Comparison of ENCODE assay signal across 31 cellular contexts in genomic region chr2:72326759-72327158, GRCh38.
DNase-seq lines count a peak whose midpoint lies in the region; ATAC-seq and TF ChIP-seq lines count a peak whose summit lies in the region.
"Had no signal": no experiment of that assay in that cellular context is flagged by ENCODE, and none has a peak within 500 bp of the region (broad histone marks: within the 10 kb centered on the region; RNA-seq: fewer than 3 reads in every experiment).

No MANE protein-coding gene starts in this region.

- intact Hi-C loops in adrenal gland (cut with DNase I): no loop called here

- no peak overlapping the region for H3K9ac ChIP-seq in GM23248

- TF ChIP-seq POLR2A in adrenal gland (IDR thresholded peaks at IDR 0.05): no peak

- H3K27me3 ChIP-seq in GM23248 (replicated peaks; ENCODE audit: insufficient read depth) (no peaks in the 10 kb centered on the region), adrenal gland (no peaks in the 10 kb centered on the region)
- H3K27me3 ChIP-seq: upper lobe of right lung had no signal

- peaks cover 0 to 2% (median 1%) of the 10 kb centered on the region in 3 donors for H3K27me3 Mint-ChIP-seq in immature natural killer cell (ENCODE audit: low read depth in 3 of 3)
- H3K27me3 Mint-ChIP-seq: activated CD4-positive, alpha-beta memory T cell treated with anti-CD3 and anti-CD28 coated beads, Interleukin-2, amount 10 ng/mL, durations not matched to agents 7 days and 5 days; activated naive CD4-positive, alpha-beta T cell treated with anti-CD3 and anti-CD28 coated beads, Interleukin-2, amount 50 U/mL, for 24 hours; naive B cell; stimulated activated naive B cell treated with anti-CD40 and anti-IgM and Interleukin-4, amounts not matched to agents 10 μg/mL and 1 μg/mL and 100 μg/mL, for 72 hours had no signal

- no peak overlapping the region for H3K27ac Mint-ChIP-seq in immature natural killer cell
- H3K27ac Mint-ChIP-seq: activated CD4-positive, alpha-beta memory T cell treated with anti-CD3 and anti-CD28 coated beads, Interleukin-2, amount 10 ng/mL, durations not matched to agents 7 days and 5 days; activated naive CD4-positive, alpha-beta T cell treated with anti-CD3 and anti-CD28 coated beads, Interleukin-2, amount 50 U/mL, for 24 hours; activated T-helper 2 cell treated with anti-CD3 and anti-CD28 coated beads, Interferon-gamma antibody, Interleukin-2, Interleukin-4, amounts not matched to agents 10 μg/mL and 5 μg/mL and 100 μg/mL, durations not matched to agents 14 hours and 24 hours and 36 hours; CD14-positive monocyte; GM23338; mesothelial cell of epicardium; naive B cell; stimulated activated naive B cell treated with anti-CD40 and anti-IgM and Interleukin-4, amounts not matched to agents 10 μg/mL and 1 μg/mL and 100 μg/mL, for 72 hours; T-helper 1 cell treated with Interleukin-12 subunit alpha and Interleukin-12 subunit beta and Interleukin-4 antibody, amounts not matched to agents 30 μg/mL and 1 μg/mL, for 36 hours had no signal

- H3K36me3 ChIP-seq in GM23248 (ENCODE audit: low read depth): peaks cover 4% of the 10 kb centered on the region; the same call in 1 of the 2 replicates
- no peaks in the 10 kb centered on the region for H3K36me3 ChIP-seq in adrenal gland (replicated peaks in 1 of 2)
- H3K36me3 ChIP-seq: upper lobe of right lung had no signal

- H3K27ac ChIP-seq in GM23248 (no peak overlapping the region), adrenal gland (no peak overlapping the region)
- H3K27ac ChIP-seq: RWPE1, skin epidermis, upper lobe of right lung had no signal

- DNase-seq in AG20443 (ENCODE audit: low spot score): peak; percentile 27
- DNase-seq in GM23248: peak; percentile 33
- DNase-seq in adrenal gland: peak in 6 of 7 donors; percentile 12 to 50 (median 22)
- peak; percentile 26 for DNase-seq in fibroblast of pulmonary artery (ENCODE audit: low read depth)
- no peak for DNase-seq in activated naive CD4-positive, alpha-beta T cell treated with Interleukin-2 at 50 U/mL for 16 hours
- DNase-seq in immature natural killer cell: no peak
- DNase-seq: activated CD4-positive, alpha-beta memory T cell treated with anti-CD3 and anti-CD28 coated beads, Interleukin-2, amount 10 ng/mL, durations not matched to agents 7 days and 5 days; aorta; Calu3; caudate nucleus; DMS79; erythroblast; KBM-7; kidney glomerular epithelial cell; MM.1S; naive B cell; NCI-H1105 treated with DMSO at 0.1 percent for 48 hours; NCI-H187 treated with DMSO at 0.1 percent for 48 hours; NCI-H2171 treated with DMSO at 0.1 percent for 48 hours; NCI-H510A treated with DMSO at 0.1 percent for 48 hours; stimulated activated naive B cell treated with anti-CD40 and anti-IgM and Interleukin-4, amounts not matched to agents 10 μg/mL and 1 μg/mL and 100 μg/mL, for 72 hours; upper lobe of right lung had no signal

- no peaks in the 10 kb centered on the region for H3K4me1 Mint-ChIP-seq in immature natural killer cell
- H3K4me1 Mint-ChIP-seq: activated CD4-positive, alpha-beta memory T cell treated with anti-CD3 and anti-CD28 coated beads, Interleukin-2, amount 10 ng/mL, durations not matched to agents 7 days and 5 days; activated naive CD4-positive, alpha-beta T cell treated with anti-CD3 and anti-CD28 coated beads, Interleukin-2, amount 50 U/mL, for 24 hours; CD14-positive monocyte; naive B cell; stimulated activated naive B cell treated with anti-CD40 and anti-IgM and Interleukin-4, amounts not matched to agents 10 μg/mL and 1 μg/mL and 100 μg/mL, for 72 hours had no signal

- peaks cover 0 to 26% (median 5%) of the 10 kb centered on the region in 3 donors for H3K36me3 Mint-ChIP-seq in immature natural killer cell
- H3K36me3 Mint-ChIP-seq: CD14-positive monocyte had no signal

- no peaks in the 10 kb centered on the region for H3K9me3 ChIP-seq in GM23248 (ENCODE audit: low read depth)
- no peaks in the 10 kb centered on the region for H3K9me3 ChIP-seq in adrenal gland (replicated peaks in 1 of 3)
- H3K9me3 ChIP-seq: upper lobe of right lung had no signal

- WGBS in GM23248 (ENCODE audit: low coverage in 1 of 2, low lambda C conversion rate in 2 of 2, missing lambda C conversion rate in 2 of 2), 2 experiments: 83 to 90% methylated on average over 3 of the region's 3 CpGs
- 78 to 82% (median 81%) methylated on average over 3 of the region's 3 CpGs for WGBS in adrenal gland, 4 donors

- no peaks in the 10 kb centered on the region for H4K20me1 ChIP-seq in GM23248 (ENCODE audit: insufficient read depth)

- no peak overlapping the region for H3K4me2 ChIP-seq in GM23248 (ENCODE audit: unreplicated experiment)
- H3K4me2 ChIP-seq: GM23338 had no signal

- no peaks in the 10 kb centered on the region for H3F3A ChIP-seq in GM23248 (ENCODE audit: insufficient read depth)

- no peak overlapping the region for H2AFZ ChIP-seq in GM23248
- H2AFZ ChIP-seq: GM23338 had no signal

- no peak overlapping the region for H3K4me3 ChIP-seq in GM23248
- no peak overlapping the region for H3K4me3 ChIP-seq in adrenal gland
- no peak overlapping the region for H3K4me3 ChIP-seq in fibroblast of pulmonary artery (replicated peaks; ENCODE audit: low read depth, low read length)
- H3K4me3 ChIP-seq: GM23338, skin epidermis, upper lobe of right lung had no signal

- no peaks in the 10 kb centered on the region for H3K79me2 ChIP-seq in GM23248 (ENCODE audit: insufficient read depth)

- no peak overlapping the region for H3K4me3 Mint-ChIP-seq in immature natural killer cell
- H3K4me3 Mint-ChIP-seq: activated CD4-positive, alpha-beta memory T cell treated with anti-CD3 and anti-CD28 coated beads, Interleukin-2, amount 10 ng/mL, durations not matched to agents 7 days and 5 days; activated naive CD4-positive, alpha-beta T cell treated with anti-CD3 and anti-CD28 coated beads, Interleukin-2, amount 50 U/mL, for 24 hours; CD14-positive monocyte; GM23338; mesothelial cell of epicardium; naive B cell; stimulated activated naive B cell treated with anti-CD40 and anti-IgM and Interleukin-4, amounts not matched to agents 10 μg/mL and 1 μg/mL and 100 μg/mL, for 72 hours; T-helper 1 cell treated with Interleukin-12 subunit alpha and Interleukin-12 subunit beta and Interleukin-4 antibody, amounts not matched to agents 30 μg/mL and 1 μg/mL, for 36 hours had no signal

- no peaks in the 10 kb centered on the region for H3K9me2 ChIP-seq in GM23248 (ENCODE audit: insufficient read depth)

- peaks cover 0 to 11% (median 0%) of the 10 kb centered on the region in 6 donors for H3K9me3 Mint-ChIP-seq in immature natural killer cell
- H3K9me3 Mint-ChIP-seq: activated naive CD4-positive, alpha-beta T cell treated with anti-CD3 and anti-CD28 coated beads, Interleukin-2, amount 50 U/mL, for 24 hours; activated T-helper 2 cell treated with anti-CD3 and anti-CD28 coated beads, Interferon-gamma antibody, Interleukin-2, Interleukin-4, amounts not matched to agents 10 μg/mL and 5 μg/mL and 100 μg/mL, durations not matched to agents 14 hours and 24 hours and 36 hours; GM23338; T-helper 1 cell treated with Interleukin-12 subunit alpha and Interleukin-12 subunit beta and Interleukin-4 antibody, amounts not matched to agents 30 μg/mL and 1 μg/mL, for 36 hours had no signal

- in situ Hi-C loops in GM23248 (cut with MboI): no loop called here

- H3K4me1 ChIP-seq in GM23248 (ENCODE audit: insufficient read depth): no peaks in the 10 kb centered on the region
- H3K4me1 ChIP-seq in adrenal gland (replicated peaks in 1 of 2): peaks cover 0 to 5% of the 10 kb centered on the region in 2 donors
- H3K4me1 ChIP-seq: upper lobe of right lung had no signal

- TF ChIP-seq CTCF in adrenal gland (IDR thresholded peaks at IDR 0.05) (no peak), fibroblast of pulmonary artery (IDR thresholded peaks at IDR 0.05; ENCODE audit: low read length, missing control alignments) (no peak)

- ATAC-seq in HG03196 (IDR thresholded peaks at IDR 0.05; ENCODE audit: unreplicated experiment): no peak
- ATAC-seq: stimulated activated naive B cell treated with anti-CD40 and anti-IgM and Interleukin-4, amounts not matched to agents 10 μg/mL and 1 μg/mL and 100 μg/mL, for 72 hours; upper lobe of right lung had no signal

Comparison
In these comparisons a context has a peak if more than half of its experiments do, and no peak if none do; other contexts are left out.
1. DNase-seq: peak in AG20443 (single experiment), GM23248 (single experiment), adrenal gland (6 of 7) and fibroblast of pulmonary artery (single experiment); none in activated naive CD4-positive, alpha-beta T cell treated with Interleukin-2 at 50 U/mL for 16 hours (single experiment) and immature natural killer cell (0 of 3).